In genomic region chr4:86451560-86452322, GRCh38 we compare ENCODE assay signal across 11 cellular contexts.
DNase-seq lines count a peak whose midpoint lies in the region; ATAC-seq and TF ChIP-seq lines count a peak whose summit lies in the region.
"Had no signal": no experiment of that assay in that cellular context is flagged by ENCODE, and none has a peak within 500 bp of the region (broad histone marks: within the 10 kb centered on the region; RNA-seq: fewer than 3 reads in every experiment).

No MANE protein-coding gene starts in this region.

- DNase-seq in ELR (ENCODE audit: low read depth): peak; percentile 21
- peak; percentile 51 for DNase-seq in RPMI7951 (ENCODE audit: low read depth)
- peak; percentile 4 for DNase-seq in fibroblast of mammary gland (ENCODE audit: low read depth)
- no peak for DNase-seq in ovary
- no peak for DNase-seq in Peyer's patch
- DNase-seq in activated naive CD4-positive, alpha-beta T cell treated with anti-CD3 and anti-CD28 coated beads, Interleukin-2, amount 50 U/mL, for 72 hours (ENCODE audit: low spot score in 2 of 2): no peak
- DNase-seq in substantia nigra (lab: John Stamatoyannopoulos, UW): no peak
- DNase-seq: activated CD8-positive, alpha-beta memory T cell treated with anti-CD3 and anti-CD28 coated beads, Interleukin-2, amount 50 U/mL, for 4 hours had no signal

- 44 to 51% (median 47%) methylated on average over 7 of the region's 7 CpGs for WGBS in ovary, 3 donors

- H3K36me3 Mint-ChIP-seq in activated naive CD4-positive, alpha-beta T cell treated with anti-CD3 and anti-CD28 coated beads, Interleukin-2, amount 50 U/mL, for 72 hours: no peaks in the 10 kb centered on the region

- TF ChIP-seq POLR2A in ovary (IDR thresholded peaks at IDR 0.05): no peak
- TF ChIP-seq POLR2A in Peyer's patch (IDR thresholded peaks at IDR 0.05): no peak

- H3K27ac Mint-ChIP-seq in activated naive CD4-positive, alpha-beta T cell treated with anti-CD3 and anti-CD28 coated beads, Interleukin-2, amount 50 U/mL, for 72 hours: no peak overlapping the region
- H3K27ac Mint-ChIP-seq: stimulated activated naive CD8-positive, alpha-beta T cell treated with anti-CD3 and anti-CD28 coated beads, Interleukin-15, Interleukin-2, amounts not matched to agents 100 ng/mL and 50 ng/mL, for 24 hours had no signal

- H3K4me1 ChIP-seq in ovary (ENCODE audit: insufficient read depth) (peaks cover 3% of the 10 kb centered on the region), Peyer's patch (no peaks in the 10 kb centered on the region)

- TF ChIP-seq CTCF in fibroblast of mammary gland (conservative IDR thresholded peaks at IDR 0.05; ENCODE audit: control insufficient read depth, insufficient read depth, low read depth, low read length) (no peak), ovary (IDR thresholded peaks at IDR 0.05) (no peak), Peyer's patch (IDR thresholded peaks at IDR 0.05) (no peak)

- no peaks in the 10 kb centered on the region for H3K36me3 ChIP-seq in ovary
- H3K36me3 ChIP-seq in Peyer's patch: no peaks in the 10 kb centered on the region

- H3K27me3 ChIP-seq in ovary (no peaks in the 10 kb centered on the region), Peyer's patch (no peaks in the 10 kb centered on the region)

- no peaks in the 10 kb centered on the region for H3K9me3 Mint-ChIP-seq in activated naive CD4-positive, alpha-beta T cell treated with anti-CD3 and anti-CD28 coated beads, Interleukin-2, amount 50 U/mL, for 72 hours
- H3K9me3 Mint-ChIP-seq: stimulated activated naive CD8-positive, alpha-beta T cell treated with anti-CD3 and anti-CD28 coated beads, Interleukin-15, Interleukin-2, amounts not matched to agents 100 ng/mL and 50 ng/mL, for 24 hours had no signal

- peak overlapping the region in 1 of 2 donors; percentile 60 for H3K27ac ChIP-seq in ovary
- peak overlapping the region in 2 of 4 donors; percentile 44 to 77 for H3K27ac ChIP-seq in Peyer's patch
- H3K27ac ChIP-seq in substantia nigra (ENCODE audit: low read depth, low read length, poor library complexity, severe bottlenecking): no peak overlapping the region

- no peak for ATAC-seq in HG03469 (IDR thresholded peaks at IDR 0.05; ENCODE audit: unreplicated experiment)
- no peak for ATAC-seq in activated naive CD4-positive, alpha-beta T cell treated with anti-CD3 and anti-CD28 coated beads, Interleukin-2, amount 50 U/mL, for 72 hours
- ATAC-seq: Panc1 had no signal

- intact Hi-C loops in ovary (cut with DNase I): no loop called here

- TF ChIP-seq EP300 in ovary (IDR thresholded peaks at IDR 0.05): no peak

- H3K4me3 ChIP-seq in fibroblast of mammary gland (ENCODE audit: control insufficient read depth, low read depth, low read length) (peak overlapping the region; percentile 39), ovary (peak overlapping the region; percentile 40), Peyer's patch (peak overlapping the region in 2 of 4 donors; percentile 7 to 39)

- H3K9me3 ChIP-seq in ovary (no peaks in the 10 kb centered on the region), Peyer's patch (no peaks in the 10 kb centered on the region)

Comparison
In these comparisons a context has a peak if more than half of its experiments do, and no peak if none do; other contexts are left out.
1. DNase-seq: peak in ELR (single experiment), RPMI7951 (single experiment) and fibroblast of mammary gland (single experiment); none in ovary (0 of 5), Peyer's patch (0 of 3), activated naive CD4-positive, alpha-beta T cell treated with anti-CD3 and anti-CD28 coated beads, Interleukin-2, amount 50 U/mL, for 72 hours (0 of 2) and substantia nigra (0 of 49).